In genomic region chr3:187112934-187113793, GRCh38 we compare ENCODE assay signal across 7 cellular contexts. TPM values are rescaled to one million over a fixed set of nuclear protein-coding genes. Genes with fewer than 3 reads are reported as not detected.
DNase-seq lines count a peak whose midpoint lies in the region; ATAC-seq, FAIRE-seq and TF ChIP-seq lines count a peak whose summit lies in the region.

No MANE protein-coding gene starts in this region.

- H3K27ac ChIP-seq in kidney (ENCODE audit: low read depth in 2 of 2, low read length in 2 of 2) = no peak overlapping the region

- no peak overlapping the region for H3K4me3 Mint-ChIP-seq in WTC11

- H3K36me3 Mint-ChIP-seq in WTC11 = no peaks in the 10 kb centered on the region

- POLR2A ChIA-PET in WTC11 (lab: Charles Lee) = interaction anchor here (0.7 kb wide), 1 partner anchor 28 kb away, joined by 3 read pairs; no protein-coding TSS in a partner anchor

- intact Hi-C loops in kidney (cut with DNase I) = no loop called here

- TF ChIP-seq CTCF in WTC11 (IDR thresholded peaks at IDR 0.05) = peak; percentile 16
- peak; percentile 45 for TF ChIP-seq CTCF in kidney (IDR thresholded peaks at IDR 0.05; ENCODE audit: borderline replicate concordance, extremely low read depth, insufficient read depth)

- peaks cover 7% of the 10 kb centered on the region for H3K4me1 Mint-ChIP-seq in WTC11

- no peak overlapping the region for H3K4me3 ChIP-seq in kidney (ENCODE audit: low read length in 2 of 2)

- CTCF ChIA-PET in WTC11 (lab: Charles Lee) = interaction anchor here (0.6 to 3.9 kb wide), 28 partner anchors 9 to 601 kb away, joined by 3 to 55 read pairs (median 5); partner anchors contain the start of gene RPL39L

- no peaks in the 10 kb centered on the region for H3K4me1 ChIP-seq in kidney (ENCODE audit: control insufficient read depth in 1 of 2, insufficient read depth in 1 of 2, low read depth in 1 of 2, low read length in 2 of 2)

- DNase-seq in ELF-1 (ENCODE audit: low read depth, low spot score) = peak; percentile 12
- DNase-seq in WTC11 (ENCODE audit: low spot score) = no peak
- no peak for DNase-seq in kidney
- no peak for DNase-seq in C1 segment of cervical spinal cord (lab: John Stamatoyannopoulos, UW)

- H3K27me3 Mint-ChIP-seq in WTC11 (ENCODE audit: low read depth) = no peaks in the 10 kb centered on the region

- no peak overlapping the region for H3K9ac ChIP-seq in kidney (ENCODE audit: low read length in 2 of 2)

- H3K9me3 ChIP-seq in kidney (ENCODE audit: control insufficient read depth in 1 of 2, low read length in 2 of 2) = no peaks in the 10 kb centered on the region

- peak; percentile 49 for ATAC-seq in HG03571 (IDR thresholded peaks at IDR 0.05; ENCODE audit: unreplicated experiment)
- ATAC-seq in WTC11 = peak; percentile 86
- ATAC-seq in HG03520 (IDR thresholded peaks at IDR 0.05; ENCODE audit: unreplicated experiment) = no peak
- no peak for ATAC-seq in HG02852 (IDR thresholded peaks at IDR 0.05; ENCODE audit: unreplicated experiment)

- H3K36me3 ChIP-seq in kidney (ENCODE audit: control insufficient read depth in 1 of 2, insufficient read depth in 2 of 2, low read length in 2 of 2) = no peaks in the 10 kb centered on the region

- no peaks in the 10 kb centered on the region for H3K9me3 Mint-ChIP-seq in WTC11

- no peak overlapping the region for H3K27ac Mint-ChIP-seq in WTC11

- FAIRE-seq in kidney (lab: Jason Lieb, UNC) = no peak

TF ChIP-seq in WTC11, 78 proteins besides CTCF, POLR2A, EP300 and RAD21:
- TF ChIP-seq ZNF138 (CRISPR knock-in tag; conservative IDR thresholded peaks at IDR 0.05) (no peak), TP53 (CRISPR knock-in tag; IDR thresholded peaks at IDR 0.05) (no peak), NFYB (CRISPR knock-in tag; conservative IDR thresholded peaks at IDR 0.05; ENCODE audit: low read depth) (no peak), PRDM15 (CRISPR knock-in tag; IDR thresholded peaks at IDR 0.05) (no peak), ZNF232 (CRISPR knock-in tag; IDR thresholded peaks at IDR 0.05) (no peak), TCF7 (CRISPR knock-in tag; IDR thresholded peaks at IDR 0.05; ENCODE audit: low read depth) (no peak), ZNF317 (CRISPR knock-in tag; IDR thresholded peaks at IDR 0.05; ENCODE audit: borderline replicate concordance, low read depth) (no peak), RELA (CRISPR knock-in tag; IDR thresholded peaks at IDR 0.05; ENCODE audit: borderline replicate concordance) (no peak), TEAD4 (CRISPR knock-in tag; IDR thresholded peaks at IDR 0.05) (no peak), ATF2 (CRISPR knock-in tag; IDR thresholded peaks at IDR 0.05; ENCODE audit: borderline replicate concordance, low read depth) (no peak), E2F1 (CRISPR knock-in tag; IDR thresholded peaks at IDR 0.05) (no peak), NR3C1 (CRISPR knock-in tag; conservative IDR thresholded peaks at IDR 0.05; ENCODE audit: low read depth) (no peak), EMX1 (CRISPR knock-in tag; IDR thresholded peaks at IDR 0.05) (no peak), CREB1 (CRISPR knock-in tag; IDR thresholded peaks at IDR 0.05) (no peak), FOXK1 (CRISPR knock-in tag; IDR thresholded peaks at IDR 0.05) (no peak), ZNF423 (CRISPR knock-in tag; IDR thresholded peaks at IDR 0.05) (no peak)

RNA-seq across cellular contexts. Expression of gene RPL39L, which starts 26.1 kb away (rescaled TPM):
- 78.3 to 79.5 TPM (median 79.0 TPM) in 3 replicates for total RNA-seq in WTC11 (2021)
- total RNA-seq in kidney = 5.7 TPM
- polyA plus RNA-seq in kidney (ENCODE audit: insufficient read depth, low read depth, low replicate concordance) = 10.9 TPM

Comparison
In these comparisons a context has a peak if more than half of its experiments do, and no peak if none do; other contexts are left out.
1. ATAC-seq: peak in HG03571 (single experiment) and WTC11 (single experiment); none in HG03520 (single experiment) and HG02852 (single experiment).
2. RNA of gene RPL39L, which starts 26.1 kb away (total RNA-seq): 78.3 to 79.5 TPM in WTC11; 5.7 TPM in kidney (single experiment); every median in the first group is over 10 times any median in the second.